Comparison of ENCODE assay signal across 14 cellular contexts in the genomic region with DNA sequence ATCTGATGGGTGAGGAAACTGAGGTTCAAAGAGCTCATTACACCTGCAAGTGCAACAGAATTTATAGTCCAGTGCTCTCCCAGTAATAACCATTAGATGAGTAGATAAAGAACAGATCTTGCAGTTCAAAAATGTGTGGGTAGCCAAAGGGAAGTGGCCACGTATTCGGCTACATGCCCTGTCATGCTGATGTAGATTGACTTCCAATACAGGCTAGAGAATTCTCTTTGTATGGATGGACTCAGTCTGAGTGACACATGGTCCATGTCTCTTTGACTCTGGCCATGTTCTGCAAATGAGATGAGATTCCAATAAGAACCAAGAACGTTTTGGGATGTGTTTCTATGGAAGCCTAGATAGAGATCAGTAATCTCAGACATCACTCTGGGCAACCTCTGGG.
"Had no signal": no experiment of that assay in that cellular context is flagged by ENCODE, and none has a peak within 500 bp of the region (broad histone marks: within the 10 kb centered on the region; RNA-seq: fewer than 3 reads in every experiment).

No MANE protein-coding gene starts in this region.

- H3K27me3 ChIP-seq: body of pancreas, left lung, tibial nerve had no signal

- H3K36me3 ChIP-seq: left lung, tibial nerve had no signal

- H3K36me3 Mint-ChIP-seq: activated naive CD4-positive, alpha-beta T cell treated with anti-CD3 and anti-CD28 coated beads, Interleukin-2, amount 50 U/mL, for 72 hours; stimulated activated effector memory CD8-positive, alpha-beta T cell treated with anti-CD3 and anti-CD28 coated beads, Interleukin-12 subunit alpha, Interleukin-12 subunit beta, amount 100 ng/mL, for 72 hours had no signal

- ATAC-seq: activated naive CD4-positive, alpha-beta T cell treated with anti-CD3 and anti-CD28 coated beads, Interleukin-2, amount 50 U/mL, for 72 hours; body of pancreas; effector memory CD8-positive, alpha-beta T cell; left lung; stimulated activated effector memory CD8-positive, alpha-beta T cell treated with anti-CD3 and anti-CD28 coated beads, Interleukin-12 subunit alpha, Interleukin-12 subunit beta, amount 100 ng/mL, for 72 hours had no signal

- H3K27ac ChIP-seq: body of pancreas, tibial nerve had no signal

- H3K9me3 Mint-ChIP-seq: activated naive CD4-positive, alpha-beta T cell treated with anti-CD3 and anti-CD28 coated beads, Interleukin-2, amount 50 U/mL, for 72 hours; dendritic cell treated with granulocyte-macrophage colony-stimulating factor and Interleukin-4, amounts not matched to agents 40 ng/mL and 50 ng/mL, for 4 days; effector memory CD8-positive, alpha-beta T cell; stimulated activated effector memory CD8-positive, alpha-beta T cell treated with anti-CD3 and anti-CD28 coated beads, Interleukin-12 subunit alpha, Interleukin-12 subunit beta, amount 100 ng/mL, for 72 hours; T-helper 2 cell treated with Interferon-gamma antibody and Interleukin-4, amounts not matched to agents 5 μg/mL and 100 μg/mL, for 36 hours had no signal

- H3K4me3 Mint-ChIP-seq: dendritic cell treated with granulocyte-macrophage colony-stimulating factor and Interleukin-4, amounts not matched to agents 40 ng/mL and 50 ng/mL, for 4 days; effector memory CD8-positive, alpha-beta T cell; stimulated activated effector memory CD8-positive, alpha-beta T cell treated with anti-CD3 and anti-CD28 coated beads, Interleukin-12 subunit alpha, Interleukin-12 subunit beta, amount 100 ng/mL, for 72 hours; T-helper 2 cell treated with Interferon-gamma antibody and Interleukin-4, amounts not matched to agents 5 μg/mL and 100 μg/mL, for 36 hours had no signal

- H3K4me3 ChIP-seq: body of pancreas, left lung, skin epidermis, tibial nerve had no signal

- H3K27ac Mint-ChIP-seq: activated naive CD4-positive, alpha-beta T cell treated with anti-CD3 and anti-CD28 coated beads, Interleukin-2, amount 50 U/mL, for 72 hours; dendritic cell treated with granulocyte-macrophage colony-stimulating factor and Interleukin-4, amounts not matched to agents 40 ng/mL and 50 ng/mL, for 4 days; effector memory CD8-positive, alpha-beta T cell; stimulated activated effector memory CD8-positive, alpha-beta T cell treated with anti-CD3 and anti-CD28 coated beads, Interleukin-12 subunit alpha, Interleukin-12 subunit beta, amount 100 ng/mL, for 72 hours; T-helper 2 cell treated with Interferon-gamma antibody and Interleukin-4, amounts not matched to agents 5 μg/mL and 100 μg/mL, for 36 hours had no signal

- H3K27me3 Mint-ChIP-seq: dendritic cell treated with granulocyte-macrophage colony-stimulating factor and Interleukin-4, amounts not matched to agents 40 ng/mL and 50 ng/mL, for 4 days; effector memory CD8-positive, alpha-beta T cell had no signal

- DNase-seq: activated effector memory CD4-positive, alpha-beta T cell treated with anti-CD3 and anti-CD28 coated beads, Interleukin-2, amount 50 U/mL, for 16 hours; activated T-cell treated with anti-CD3 and anti-CD28 coated beads, Interleukin-2, amount 50 U/mL, for 1 hour; amniotic stem cell; effector memory CD8-positive, alpha-beta T cell; erythroblast; left lung; mesendoderm had no signal

- H3K9me3 ChIP-seq: body of pancreas, left lung, tibial nerve had no signal
